ENCODE assay signal across 34 cellular contexts in genomic region chr3:80006315-80006714, GRCh38.
"Had no signal": no experiment of that assay in that cellular context is flagged by ENCODE, and none has a peak within 500 bp of the region (broad histone marks: within the 10 kb centered on the region; RNA-seq: fewer than 3 reads in every experiment).

No MANE protein-coding gene starts in this region.

- FAIRE-seq: astrocyte, bronchial epithelial cell had no signal

- H3K9me3 ChIP-seq: adrenal gland, ascending aorta, body of pancreas, breast epithelium had no signal

- DNase-seq: activated effector memory CD4-positive, alpha-beta T cell treated with anti-CD3 and anti-CD28 coated beads, Interleukin-2, amount 50 U/mL, for 16 hours; activated effector memory CD4-positive, alpha-beta T cell treated with Interleukin-2 at 50 U/mL for 16 hours; activated gamma-delta T cell; activated gamma-delta T cell treated with Interleukin-2 at 50 U/mL for 16 hours; activated naive CD4-positive, alpha-beta T cell; activated naive CD4-positive, alpha-beta T cell treated with anti-CD3 and anti-CD28 coated beads for 36 hours; activated naive CD4-positive, alpha-beta T cell treated with anti-CD3 and anti-CD28 coated beads, Interleukin-2, amount 10 ng/mL, durations not matched to agents 7 days and 5 days; activated naive CD4-positive, alpha-beta T cell treated with anti-CD3 and anti-CD28 coated beads, Interleukin-2, amount 50 U/mL, for 16 hours; activated naive CD4-positive, alpha-beta T cell treated with Interleukin-2 at 50 U/mL for 16 hours; activated naive CD8-positive, alpha-beta T cell treated with anti-CD3 and anti-CD28 coated beads for 36 hours; activated naive CD8-positive, alpha-beta T cell treated with anti-CD3 and anti-CD28 coated beads, Interleukin-2, amount 10 ng/mL, durations not matched to agents 7 days and 5 days; activated naive CD8-positive, alpha-beta T cell treated with anti-CD3 and anti-CD28 coated beads, Interleukin-2, amount 50 U/mL, for 24 hours; activated T-cell treated with anti-CD3 and anti-CD28 coated beads, Interleukin-2, amount 50 U/mL, for 1 hour; activated T-cell treated with anti-CD3 and anti-CD28 coated beads, Interleukin-2, amount 50 U/mL, for 24 hours; activated T-cell treated with anti-CD3 and anti-CD28 coated beads, Interleukin-2, amount 50 U/mL, for 4 hours; activated T-cell treated with anti-CD3 and anti-CD28 coated beads, Interleukin-2, amount 50 U/mL, for 48 hours; activated T-cell treated with anti-CD3 and anti-CD28 coated beads, Interleukin-2, amount 50 U/mL, for 72 hours; adrenal gland; amniotic stem cell; amygdala; anterior cingulate cortex; aorta; body of pancreas; brain microvascular endothelial cell; caudate nucleus; central memory CD4-positive, alpha-beta T cell; cerebellar nuclear complex had no signal

- H3K4me1 ChIP-seq: adrenal gland, ascending aorta, body of pancreas, breast epithelium had no signal

- ATAC-seq: activated naive CD4-positive, alpha-beta T cell treated with anti-CD3 and anti-CD28 coated beads, Interleukin-2, amount 50 U/mL, for 72 hours; activated naive CD8-positive, alpha-beta T cell treated with anti-CD3 and anti-CD28 coated beads, Interleukin-2, amount 50 U/mL, for 24 hours; activated T-cell treated with anti-CD3 and anti-CD28 coated beads, Interleukin-2, amount 50 U/mL, for 4 hours; activated T-cell treated with anti-CD3 and anti-CD28 coated beads, Interleukin-2, amount 50 U/mL, for 72 hours; activated T-helper 17 cell treated with anti-CD3 and anti-CD28 coated beads, Interleukin-2, amount 50 U/mL, for 72 hours; body of pancreas had no signal

- H3K4me3 ChIP-seq: adrenal gland, ascending aorta, body of pancreas, breast epithelium, cardiac muscle cell had no signal

- H3K36me3 ChIP-seq: adrenal gland, ascending aorta, brain microvascular endothelial cell, breast epithelium, cardiac muscle cell had no signal

- H3K27ac ChIP-seq: adrenal gland, ascending aorta, body of pancreas, brain microvascular endothelial cell, breast epithelium, cardiac muscle cell had no signal

- H3K27me3 ChIP-seq: adrenal gland, ascending aorta, body of pancreas, brain microvascular endothelial cell, breast epithelium, cardiac muscle cell had no signal
